ENCODE assay signal across 1 cellular context in the genomic region with DNA sequence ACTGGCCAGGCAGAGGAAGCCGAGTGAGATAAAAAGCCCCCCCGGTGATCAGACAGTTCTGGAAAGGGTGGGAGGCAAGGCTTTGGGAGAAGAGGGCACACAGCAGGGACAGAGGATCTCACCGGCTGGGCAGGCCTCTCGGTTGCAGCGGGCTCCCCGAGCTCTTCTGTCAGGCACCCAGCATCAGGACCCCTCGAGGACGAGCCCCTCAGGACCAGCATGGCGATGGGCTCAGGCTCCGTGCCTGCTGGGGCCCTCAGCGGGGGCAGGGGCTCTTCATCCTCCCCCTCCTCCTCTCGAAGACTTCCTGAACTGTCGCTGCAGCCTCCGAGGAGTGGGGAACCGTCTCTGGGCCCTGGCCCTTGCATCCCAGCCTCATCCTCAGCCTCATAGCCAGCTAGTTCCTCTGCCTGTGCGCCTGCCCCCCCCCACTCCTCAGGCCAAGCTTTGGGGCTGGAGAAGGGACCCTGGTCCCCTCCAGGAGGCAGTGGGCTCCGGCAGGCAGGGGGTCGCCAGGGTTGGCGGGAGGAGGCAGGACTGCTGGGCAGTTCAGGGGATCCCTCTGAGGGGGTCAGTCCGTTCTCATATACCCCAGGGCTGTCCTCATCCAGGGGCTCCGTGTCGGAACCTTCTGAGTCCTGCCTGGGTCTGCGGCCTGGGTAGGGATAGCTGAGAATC.
TF ChIP-seq lines count a peak whose summit lies in the region.

No MANE protein-coding gene starts in this region.

TF ChIP-seq in HepG2, 621 proteins besides CTCF, POLR2A, EP300 and RAD21 (continues in another document):
- TF ChIP-seq, protein P1, sequence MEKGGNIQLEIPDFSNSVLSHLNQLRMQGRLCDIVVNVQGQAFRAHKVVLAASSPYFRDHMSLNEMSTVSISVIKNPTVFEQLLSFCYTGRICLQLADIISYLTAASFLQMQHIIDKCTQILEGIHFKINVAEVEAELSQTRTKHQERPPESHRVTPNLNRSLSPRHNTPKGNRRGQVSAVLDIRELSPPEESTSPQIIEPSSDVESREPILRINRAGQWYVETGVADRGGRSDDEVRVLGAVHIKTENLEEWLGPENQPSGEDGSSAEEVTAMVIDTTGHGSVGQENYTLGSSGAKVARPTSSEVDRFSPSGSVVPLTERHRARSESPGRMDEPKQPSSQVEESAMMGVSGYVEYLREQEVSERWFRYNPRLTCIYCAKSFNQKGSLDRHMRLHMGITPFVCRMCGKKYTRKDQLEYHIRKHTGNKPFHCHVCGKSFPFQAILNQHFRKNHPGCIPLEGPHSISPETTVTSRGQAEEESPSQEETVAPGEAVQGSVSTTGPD (CRISPR knock-in tag; IDR thresholded peaks at IDR 0.05) = no peak
- TF ChIP-seq ZNF337 (CRISPR knock-in tag; IDR thresholded peaks at IDR 0.05; ENCODE audit: borderline replicate concordance, low read depth) (no peak), RELA (CRISPR knock-in tag; IDR thresholded peaks at IDR 0.05) (no peak), ZHX1 (CRISPR knock-in tag; IDR thresholded peaks at IDR 0.05; ENCODE audit: low read depth) (no peak), HNF4G (IDR thresholded peaks at IDR 0.05; ENCODE audit: borderline replicate concordance, low read depth, low read length) (no peak), HNF4G (CRISPR knock-in tag; IDR thresholded peaks at IDR 0.05; ENCODE audit: borderline replicate concordance, low read depth) (0 out of 2 replicates have a peak, but pooled peaks have one; percentile 38), KLF11 (CRISPR knock-in tag; IDR thresholded peaks at IDR 0.05) (no peak), KDM5B (CRISPR knock-in tag; IDR thresholded peaks at IDR 0.05; ENCODE audit: borderline replicate concordance) (0 out of 2 replicates have a peak, but pooled peaks have one; percentile 13), SP4 (CRISPR knock-in tag; IDR thresholded peaks at IDR 0.05) (no peak), CSRNP2 (CRISPR knock-in tag; conservative IDR thresholded peaks at IDR 0.05; ENCODE audit: low read depth) (no peak), MNT (IDR thresholded peaks at IDR 0.05) (no peak), U2AF2 (IDR thresholded peaks at IDR 0.05; ENCODE audit: low read depth, low read length) (no peak), ZNF609 (CRISPR knock-in tag; IDR thresholded peaks at IDR 0.05; ENCODE audit: borderline replicate concordance) (no peak), MTA1 (CRISPR knock-in tag; IDR thresholded peaks at IDR 0.05; ENCODE audit: borderline replicate concordance) (no peak), MED13 (CRISPR knock-in tag; IDR thresholded peaks at IDR 0.05) (no peak), HMG20A (CRISPR knock-in tag; IDR thresholded peaks at IDR 0.05; ENCODE audit: borderline replicate concordance) (no peak), PAF1 (CRISPR knock-in tag; IDR thresholded peaks at IDR 0.05) (no peak), ZNF878 (CRISPR knock-in tag; IDR thresholded peaks at IDR 0.05) (no peak), ZNF335 (CRISPR knock-in tag; IDR thresholded peaks at IDR 0.05) (no peak)
- TF ChIP-seq, protein P2, sequence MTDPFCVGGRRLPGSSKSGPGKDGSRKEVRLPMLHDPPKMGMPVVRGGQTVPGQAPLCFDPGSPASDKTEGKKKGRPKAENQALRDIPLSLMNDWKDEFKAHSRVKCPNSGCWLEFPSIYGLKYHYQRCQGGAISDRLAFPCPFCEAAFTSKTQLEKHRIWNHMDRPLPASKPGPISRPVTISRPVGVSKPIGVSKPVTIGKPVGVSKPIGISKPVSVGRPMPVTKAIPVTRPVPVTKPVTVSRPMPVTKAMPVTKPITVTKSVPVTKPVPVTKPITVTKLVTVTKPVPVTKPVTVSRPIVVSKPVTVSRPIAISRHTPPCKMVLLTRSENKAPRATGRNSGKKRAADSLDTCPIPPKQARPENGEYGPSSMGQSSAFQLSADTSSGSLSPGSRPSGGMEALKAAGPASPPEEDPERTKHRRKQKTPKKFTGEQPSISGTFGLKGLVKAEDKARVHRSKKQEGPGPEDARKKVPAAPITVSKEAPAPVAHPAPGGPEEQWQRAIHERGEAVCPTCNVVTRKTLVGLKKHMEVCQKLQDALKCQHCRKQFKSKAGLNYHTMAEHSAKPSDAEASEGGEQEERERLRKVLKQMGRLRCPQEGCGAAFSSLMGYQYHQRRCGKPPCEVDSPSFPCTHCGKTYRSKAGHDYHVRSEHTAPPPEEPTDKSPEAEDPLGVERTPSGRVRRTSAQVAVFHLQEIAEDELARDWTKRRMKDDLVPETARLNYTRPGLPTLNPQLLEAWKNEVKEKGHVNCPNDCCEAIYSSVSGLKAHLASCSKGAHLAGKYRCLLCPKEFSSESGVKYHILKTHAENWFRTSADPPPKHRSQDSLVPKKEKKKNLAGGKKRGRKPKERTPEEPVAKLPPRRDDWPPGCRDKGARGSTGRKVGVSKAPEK (CRISPR knock-in tag; IDR thresholded peaks at IDR 0.05; ENCODE audit: borderline replicate concordance) = no peak
- TF ChIP-seq, protein P3, sequence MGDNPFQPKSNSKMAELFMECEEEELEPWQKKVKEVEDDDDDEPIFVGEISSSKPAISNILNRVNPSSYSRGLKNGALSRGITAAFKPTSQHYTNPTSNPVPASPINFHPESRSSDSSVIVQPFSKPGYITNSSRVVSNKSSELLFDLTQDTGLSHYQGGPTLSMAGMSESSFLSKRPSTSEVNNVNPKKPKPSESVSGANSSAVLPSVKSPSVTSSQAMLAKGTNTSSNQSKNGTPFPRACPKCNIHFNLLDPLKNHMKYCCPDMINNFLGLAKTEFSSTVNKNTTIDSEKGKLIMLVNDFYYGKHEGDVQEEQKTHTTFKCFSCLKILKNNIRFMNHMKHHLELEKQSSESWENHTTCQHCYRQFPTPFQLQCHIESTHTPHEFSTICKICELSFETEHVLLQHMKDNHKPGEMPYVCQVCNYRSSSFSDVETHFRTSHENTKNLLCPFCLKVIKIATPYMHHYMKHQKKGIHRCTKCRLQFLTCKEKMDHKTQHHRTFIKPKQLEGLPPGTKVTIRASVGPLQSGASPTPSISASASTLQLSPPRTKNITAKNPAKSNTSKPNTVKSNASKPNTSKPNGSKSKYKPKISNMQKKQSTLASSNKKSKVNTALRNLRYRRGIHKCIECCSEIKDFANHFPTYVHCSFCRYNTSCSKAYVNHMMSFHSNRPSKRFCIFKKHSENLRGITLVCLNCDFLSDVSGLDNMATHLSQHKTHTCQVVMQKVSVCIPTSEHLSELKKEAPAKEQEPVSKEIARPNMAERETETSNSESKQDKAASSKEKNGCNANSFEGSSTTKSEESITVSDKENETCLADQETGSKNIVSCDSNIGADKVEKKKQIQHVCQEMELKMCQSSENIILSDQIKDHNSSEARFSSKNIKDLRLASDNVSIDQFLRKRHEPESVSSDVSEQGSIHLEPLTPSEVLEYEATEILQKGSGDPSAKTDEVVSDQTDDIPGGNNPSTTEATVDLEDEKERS (CRISPR knock-in tag; IDR thresholded peaks at IDR 0.05) = 0 out of 2 replicates have a peak, but pooled peaks have one; percentile 24
